16 cellular contexts compared by ENCODE assay signal in the genomic region with DNA sequence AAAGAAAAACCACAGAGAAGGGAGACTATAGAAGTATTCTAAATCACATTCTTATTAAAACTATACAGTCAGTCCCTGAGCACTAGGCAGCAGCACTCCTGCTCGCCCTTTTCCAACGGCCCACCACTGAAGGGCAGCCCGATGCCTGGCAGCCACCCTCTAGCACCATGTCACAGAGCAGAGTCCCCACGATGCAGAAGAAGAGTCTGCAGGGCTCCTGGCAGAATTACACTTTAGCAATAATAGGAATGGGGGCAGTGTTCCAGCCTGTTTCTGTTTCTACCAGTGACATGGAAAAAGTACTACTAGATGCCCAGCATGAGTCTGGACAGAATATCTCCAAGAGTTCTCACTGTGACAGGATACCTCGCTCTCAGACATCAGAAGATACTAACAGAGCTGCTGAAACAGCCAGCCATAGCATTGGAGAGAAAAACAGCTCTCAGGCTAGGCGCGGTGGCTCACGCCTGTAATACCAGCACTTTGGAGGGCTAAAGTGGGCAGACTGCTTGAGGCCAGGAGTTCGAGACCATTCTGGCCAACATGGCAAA.
"Had no signal": no experiment of that assay in that cellular context is flagged by ENCODE, and none has a peak within 500 bp of the region (broad histone marks: within the 10 kb centered on the region; RNA-seq: fewer than 3 reads in every experiment).

No MANE protein-coding gene starts in this region.

- H3K4me1 ChIP-seq: foreskin keratinocyte, left ventricle myocardium inferior, psoas muscle, sigmoid colon had no signal

- H3K27ac ChIP-seq: foreskin keratinocyte, left ventricle myocardium inferior, neutrophil, psoas muscle, sigmoid colon, skin epidermis had no signal

- DNase-seq: central memory CD4-positive, alpha-beta T cell; erythroblast; foreskin keratinocyte; kidney glomerular epithelial cell; left ventricle myocardium inferior; mesendoderm; naive thymus-derived CD4-positive, alpha-beta T cell; nephron progenitor cell; psoas muscle; retina; sigmoid colon; stimulated activated naive CD4-positive, alpha-beta T cell treated with Interleukin-2 at 50 U/mL for 16 hours; trophoblast cell had no signal

- H3K4me3 ChIP-seq: left ventricle myocardium inferior, lung, psoas muscle, sigmoid colon, skin epidermis had no signal

- H3K4me1 Mint-ChIP-seq: nephron progenitor cell had no signal

- H3K9me3 ChIP-seq: left ventricle myocardium inferior, neutrophil, psoas muscle, sigmoid colon had no signal

- H3K27me3 ChIP-seq: foreskin keratinocyte, neutrophil, sigmoid colon had no signal

- ATAC-seq: foreskin keratinocyte; naive thymus-derived CD4-positive, alpha-beta T cell; psoas muscle had no signal

- H3K27ac Mint-ChIP-seq: naive thymus-derived CD4-positive, alpha-beta T cell; nephron progenitor cell had no signal

- H3K9me3 Mint-ChIP-seq: naive thymus-derived CD4-positive, alpha-beta T cell; nephron progenitor cell had no signal

- H3K4me3 Mint-ChIP-seq: naive thymus-derived CD4-positive, alpha-beta T cell; nephron progenitor cell had no signal
